In the genomic region with DNA sequence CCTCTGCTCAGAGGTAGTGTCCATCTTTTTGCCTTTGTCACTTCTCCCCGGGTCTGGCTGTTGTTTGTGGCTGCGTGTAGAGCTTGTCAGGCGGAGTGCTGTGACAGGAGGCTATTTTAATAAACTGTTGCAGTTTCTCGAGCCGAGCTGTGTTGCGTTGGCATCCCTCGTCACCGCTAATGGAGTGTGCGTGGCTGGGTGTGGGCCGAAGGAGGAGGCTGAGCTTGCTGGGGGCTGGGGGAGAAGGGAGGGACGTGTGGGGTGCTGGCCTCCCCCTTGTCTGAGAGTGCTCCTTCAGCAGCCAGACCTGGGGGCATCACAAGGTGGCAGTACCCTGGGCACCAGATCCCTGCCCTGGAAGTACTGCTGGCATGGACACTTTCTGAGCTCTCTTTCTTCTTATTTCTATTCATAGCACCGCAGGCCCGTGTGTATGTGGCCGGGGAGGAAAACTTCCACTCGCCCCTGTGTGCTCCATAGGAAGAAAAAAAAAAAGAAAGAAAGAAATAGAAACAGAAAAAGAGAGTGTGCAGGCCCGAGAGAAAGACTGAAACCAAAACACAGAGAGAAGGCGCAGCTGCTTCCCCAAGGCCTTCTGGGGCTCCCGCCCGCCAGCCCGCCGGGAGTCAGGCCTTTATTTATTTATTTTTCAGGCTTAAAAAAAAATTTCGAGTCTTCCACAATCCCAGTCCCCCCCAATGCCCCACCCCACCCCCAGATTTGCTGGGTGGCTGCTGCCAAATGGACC, we compare ENCODE assay signal across 8 cellular contexts. TPM values are rescaled to one million over a fixed set of nuclear protein-coding genes. Genes with fewer than 3 reads are reported as not detected.
DNase-seq lines count a peak whose midpoint lies in the region; ATAC-seq and TF ChIP-seq lines count a peak whose summit lies in the region.

No MANE protein-coding gene starts in this region.

- peak overlapping the region; percentile 83 to 93 (median 89) for H3K4me3 Mint-ChIP-seq in naive B cell

- H3K9me3 Mint-ChIP-seq in naive B cell: no peaks in the 10 kb centered on the region

- DNase-seq in BE2C: no peak
- DNase-seq in caudate nucleus (lab: John Stamatoyannopoulos, UW): peak in 17 of 61 donors; percentile 36 to 84 (median 65)
- no peak for DNase-seq in naive B cell
- no peak for DNase-seq in amniotic stem cell (lab: John Stamatoyannopoulos, UW)
- no peak for DNase-seq in SHP77 treated with DMSO at 0.1 percent for 48 hours (lab: John Stamatoyannopoulos, UW)
- no peak for DNase-seq in NCI-H128 (lab: John Stamatoyannopoulos, UW; ENCODE audit: unreplicated experiment)

- no peak overlapping the region for H2AFZ ChIP-seq in Loucy (ENCODE audit: low read length)

- peaks cover 27% of the 10 kb centered on the region for H3K4me1 ChIP-seq in BE2C
- H3K4me1 ChIP-seq in Loucy (ENCODE audit: insufficient read depth, low read length, poor library complexity, severe bottlenecking): peaks cover 6% of the 10 kb centered on the region

- no peak overlapping the region for H3K4me2 ChIP-seq in Loucy (ENCODE audit: low read depth, low read length, poor library complexity, severe bottlenecking)

- ATAC-seq in naive B cell (ENCODE audit: low read depth in 2 of 2): peak; percentile 59 to 64
- no peak for ATAC-seq in HG03460 (IDR thresholded peaks at IDR 0.05; ENCODE audit: unreplicated experiment)

- peak overlapping the region; percentile 68 for H3K4me3 ChIP-seq in BE2C (ENCODE audit: low read depth, low read length)
- H3K4me3 ChIP-seq in Loucy (ENCODE audit: low read length, poor library complexity, severe bottlenecking): no peak overlapping the region

- no peaks in the 10 kb centered on the region for H3F3A ChIP-seq in Loucy (ENCODE audit: low read depth)

- H3K9ac ChIP-seq in Loucy (ENCODE audit: low read depth, low read length, poor library complexity, severe bottlenecking): peak overlapping the region; percentile 70

- H3K27ac ChIP-seq in caudate nucleus (ENCODE audit: low read depth, low read length): peak overlapping the region; percentile 96

- peaks cover 36 to 68% (median 53%) of the 10 kb centered on the region in 3 donors for H3K27me3 Mint-ChIP-seq in naive B cell

- no peaks in the 10 kb centered on the region for H3K79me2 ChIP-seq in Loucy (ENCODE audit: insufficient read depth, low read length)

- peak overlapping the region in 5 of 6 donors; percentile 52 to 82 (median 76) for H3K27ac Mint-ChIP-seq in naive B cell

- H3K9me3 ChIP-seq in BE2C: no peaks in the 10 kb centered on the region
- no peaks in the 10 kb centered on the region for H3K9me3 ChIP-seq in Loucy (ENCODE audit: insufficient read depth, low read depth, low read length)

- H3K4me1 Mint-ChIP-seq in naive B cell: peaks cover 27 to 36% (median 34%) of the 10 kb centered on the region in 3 donors

- H3K27me3 ChIP-seq in BE2C (no peaks in the 10 kb centered on the region), Loucy (ENCODE audit: insufficient read depth, low read length, poor library complexity, severe bottlenecking) (no peaks in the 10 kb centered on the region)

- H4K20me1 ChIP-seq in Loucy (ENCODE audit: insufficient read depth, low read length, poor library complexity, severe bottlenecking): no peaks in the 10 kb centered on the region

- TF ChIP-seq CTCF in BE2C (IDR thresholded peaks at IDR 0.05; ENCODE audit: low read depth, low read length) (no peak), Loucy (conservative IDR thresholded peaks at IDR 0.05; ENCODE audit: low read length) (no peak)

- H3K36me3 ChIP-seq in BE2C (peaks cover 5% of the 10 kb centered on the region), Loucy (ENCODE audit: insufficient read depth, low read length) (no peaks in the 10 kb centered on the region)

- no peaks in the 10 kb centered on the region for H3K36me3 Mint-ChIP-seq in naive B cell

- H3K9me2 ChIP-seq in Loucy (replicated peaks; ENCODE audit: low read depth, low read length): no peaks in the 10 kb centered on the region

RNA-seq across cellular contexts. Expression of a gene that starts 27.0 kb away (rescaled TPM):
- polyA plus RNA-seq in BE2C (2012; ENCODE audit: insufficient read depth, insufficient read length, low read depth): 34.1 TPM
- polyA plus RNA-seq in naive B cell (ENCODE audit: low read depth in 6 of 6): 1 to 10 TPM in 2 of 6 donors, under 1 TPM in 2, not detected in 2; 0.21 to 2.1 (median 1.1) TPM

RNA-seq across cellular contexts. Expression of a gene that starts 52.9 kb away (rescaled TPM):
- polyA plus RNA-seq in BE2C (2012; ENCODE audit: insufficient read depth, insufficient read length, low read depth): 0.25 TPM
- polyA plus RNA-seq in naive B cell (ENCODE audit: low read depth in 6 of 6): not detected
